ENCODE assay signal across 17 cellular contexts in genomic region chr4:147901886-147902285, GRCh38.
"Had no signal": no experiment of that assay in that cellular context is flagged by ENCODE, and none has a peak within 500 bp of the region (broad histone marks: within the 10 kb centered on the region; RNA-seq: fewer than 3 reads in every experiment).

No MANE protein-coding gene starts in this region.

- H3K9me3 ChIP-seq: gastroesophageal sphincter, psoas muscle, right lobe of liver had no signal

- DNase-seq: esophagus squamous epithelium; glutamatergic neuron; immature natural killer cell; kidney; left cardiac atrium; left ventricle myocardium inferior; lower lobe of right lung; midbrain; occipital lobe; psoas muscle; retina; right lobe of liver; stimulated activated naive CD4-positive, alpha-beta T cell treated with Interleukin-2 at 50 U/mL for 16 hours; trophoblast cell had no signal

- H3K27me3 ChIP-seq: esophagus squamous epithelium, gastroesophageal sphincter, neural progenitor cell, right lobe of liver had no signal

- H3K36me3 ChIP-seq: lower lobe of right lung, neural progenitor cell, right lobe of liver had no signal

- H3K4me3 ChIP-seq: esophagus squamous epithelium, gastroesophageal sphincter, left ventricle myocardium inferior, lower lobe of right lung, neural progenitor cell, psoas muscle, right lobe of liver, skin epidermis had no signal

- H3K4me1 ChIP-seq: lower lobe of right lung, neural progenitor cell, psoas muscle, right lobe of liver had no signal

- H3K27ac ChIP-seq: esophagus squamous epithelium, gastroesophageal sphincter, left ventricle myocardium inferior, lower lobe of right lung, neural progenitor cell, psoas muscle, right lobe of liver, skin epidermis had no signal

- H3K9ac ChIP-seq: neural progenitor cell had no signal

- H2AFZ ChIP-seq: neural progenitor cell had no signal

- H3K4me2 ChIP-seq: neural progenitor cell had no signal
